8 cellular contexts compared by ENCODE assay signal in genomic region chr16:50368410-50369132, GRCh38. TPM values are rescaled to one million over a fixed set of nuclear protein-coding genes. Genes with fewer than 3 reads are reported as not detected.
DNase-seq lines count a peak whose midpoint lies in the region; ATAC-seq lines count a peak whose summit lies in the region.

BRD7 (minus strand) TSS chr16:50368988; CDS start chr16:50368774, 214 bp downstream.

- POLR2A ChIA-PET in activated CD4-positive, alpha-beta memory T cell treated with anti-CD3 and anti-CD28 coated beads, Interleukin-2, amount 10 ng/mL, durations not matched to agents 7 days and 5 days (lab: Charles Lee): interaction anchor here (0.6 to 2.2 kb wide), 9 partner anchors 11 to 438 kb away, joined by 3 to 15 read pairs (median 6); no protein-coding TSS in a partner anchor

- no peak within 1 kb of the TSS for H2AK5ac ChIP-seq in mesendoderm (ENCODE audit: low read length)

- H3K79me2 ChIP-seq in mesendoderm (ENCODE audit: control insufficient read depth, insufficient read depth, low read length): peaks cover 25% of the 10 kb centered on the region

- peak within 1 kb of the TSS; percentile 88 for H3K56ac ChIP-seq in mesendoderm (ENCODE audit: low read length)

- no peaks in the 10 kb centered on the region for H3K27me3 ChIP-seq in mesendoderm (ENCODE audit: insufficient read depth, low read length, poor library complexity)

- peaks cover 35% of the 10 kb centered on the region for H3K36me3 Mint-ChIP-seq in activated CD4-positive, alpha-beta memory T cell treated with anti-CD3 and anti-CD28 coated beads, Interleukin-2, amount 10 ng/mL, durations not matched to agents 7 days and 5 days (ENCODE audit: low read depth)
- peaks cover 19% of the 10 kb centered on the region for H3K36me3 Mint-ChIP-seq in effector memory CD8-positive, alpha-beta T cell (ENCODE audit: insufficient read depth)

- H2BK120ac ChIP-seq in mesendoderm (ENCODE audit: low read depth, low read length): no peak within 1 kb of the TSS

- peak within 1 kb of the TSS; percentile 75 for H3K18ac ChIP-seq in mesendoderm (ENCODE audit: low read length)

- H3K79me1 ChIP-seq in mesendoderm (ENCODE audit: low read length): peaks cover 6% of the 10 kb centered on the region

- H3K23ac ChIP-seq in mesendoderm (ENCODE audit: low read length): no peak within 1 kb of the TSS

- H3K27ac Mint-ChIP-seq in activated CD4-positive, alpha-beta memory T cell treated with anti-CD3 and anti-CD28 coated beads, Interleukin-2, amount 10 ng/mL, durations not matched to agents 7 days and 5 days: peak within 1 kb of the TSS; percentile 71
- peak within 1 kb of the TSS; percentile 93 to 97 for H3K27ac Mint-ChIP-seq in effector memory CD8-positive, alpha-beta T cell

- no peaks in the 10 kb centered on the region for H3K9me3 Mint-ChIP-seq in activated CD4-positive, alpha-beta memory T cell treated with anti-CD3 and anti-CD28 coated beads, Interleukin-2, amount 10 ng/mL, durations not matched to agents 7 days and 5 days
- H3K9me3 Mint-ChIP-seq in effector memory CD8-positive, alpha-beta T cell: no peaks in the 10 kb centered on the region

- no peak within 1 kb of the TSS for H2BK15ac ChIP-seq in mesendoderm (replicated peaks; ENCODE audit: low read depth)

- H3K4ac ChIP-seq in mesendoderm (ENCODE audit: low read depth, low read length): no peak within 1 kb of the TSS

- H3K4me1 Mint-ChIP-seq in activated CD4-positive, alpha-beta memory T cell treated with anti-CD3 and anti-CD28 coated beads, Interleukin-2, amount 10 ng/mL, durations not matched to agents 7 days and 5 days: peaks cover 46% of the 10 kb centered on the region
- peaks cover 40 to 48% of the 10 kb centered on the region in 2 donors for H3K4me1 Mint-ChIP-seq in effector memory CD8-positive, alpha-beta T cell (ENCODE audit: low read depth in 2 of 2)

- peak within 1 kb of the TSS; percentile 71 for H3K4me3 ChIP-seq in mesendoderm (ENCODE audit: low read length)

- H3K27ac ChIP-seq in mesendoderm (ENCODE audit: low read depth, low read length): peak within 1 kb of the TSS; percentile 46

- peak; percentile 35 for DNase-seq in NK-92 treated with Interleukin-12 subunit alpha and Interleukin-12 subunit beta, amount 100 ng/mL, for 24 hours (lab: John Stamatoyannopoulos, UW)
- no peak for DNase-seq in NK-92 (lab: John Stamatoyannopoulos, UW; ENCODE audit: unreplicated experiment)
- peak; percentile 5 for DNase-seq in NCI-H2196 treated with DMSO at 0.1 percent for 48 hours (lab: John Stamatoyannopoulos, UW; ENCODE audit: unreplicated experiment)
- DNase-seq in activated CD4-positive, alpha-beta memory T cell treated with anti-CD3 and anti-CD28 coated beads, Interleukin-2, amount 10 ng/mL, durations not matched to agents 7 days and 5 days: peak; percentile 80
- DNase-seq in effector memory CD8-positive, alpha-beta T cell: peak; percentile 56 to 68 (median 65)
- peak; percentile 73 for DNase-seq in mesendoderm
- DNase-seq in stimulated activated CD8-positive, alpha-beta memory T cell treated with anti-CD3 and anti-CD28 coated beads, Interleukin-12 subunit alpha, Interleukin-12 subunit beta, amount 100 ng/mL, for 4 hours (ENCODE audit: low read depth): peak; percentile 69

- H3K4me1 ChIP-seq in mesendoderm (ENCODE audit: control insufficient read depth, low read depth, low read length): peaks cover 4% of the 10 kb centered on the region

- H3K9ac ChIP-seq in mesendoderm (ENCODE audit: low read length): peak within 1 kb of the TSS; percentile 72

- CTCF ChIA-PET in activated CD4-positive, alpha-beta memory T cell treated with anti-CD3 and anti-CD28 coated beads, Interleukin-2, amount 10 ng/mL, durations not matched to agents 7 days and 5 days (lab: Charles Lee): interaction anchor here (0.6 to 5.2 kb wide), 13 partner anchors 9 to 438 kb away, joined by 3 to 29 read pairs (median 8); no protein-coding TSS in a partner anchor

- H3K27me3 Mint-ChIP-seq in activated CD4-positive, alpha-beta memory T cell treated with anti-CD3 and anti-CD28 coated beads, Interleukin-2, amount 10 ng/mL, durations not matched to agents 7 days and 5 days: peaks cover 4% of the 10 kb centered on the region
- peaks cover 1 to 7% of the 10 kb centered on the region in 2 donors for H3K27me3 Mint-ChIP-seq in effector memory CD8-positive, alpha-beta T cell

- ATAC-seq in HG02852 (IDR thresholded peaks at IDR 0.05; ENCODE audit: unreplicated experiment): peak; percentile 73
- ATAC-seq in effector memory CD8-positive, alpha-beta T cell (replicated peaks): peak; percentile 91

- H2BK5ac ChIP-seq in mesendoderm (ENCODE audit: low read length): peak within 1 kb of the TSS; percentile 69

- H3K4me2 ChIP-seq in mesendoderm (ENCODE audit: low read length): peak within 1 kb of the TSS; percentile 62

- no peak within 1 kb of the TSS for H4K5ac ChIP-seq in mesendoderm (ENCODE audit: low read length)

- H4K8ac ChIP-seq in mesendoderm (ENCODE audit: low read depth, low read length): peak within 1 kb of the TSS; percentile 90

- no peaks in the 10 kb centered on the region for H3K36me3 ChIP-seq in mesendoderm (ENCODE audit: control insufficient read depth, insufficient read depth, low read length)

- WGBS in mesendoderm (ENCODE audit: extremely low coverage, insufficient coverage, low lambda C conversion rate): no CpG with 5 or more reads among the region's 109 CpGs

- H3K4me3 Mint-ChIP-seq in activated CD4-positive, alpha-beta memory T cell treated with anti-CD3 and anti-CD28 coated beads, Interleukin-2, amount 10 ng/mL, durations not matched to agents 7 days and 5 days: peak within 1 kb of the TSS; percentile 85
- peak within 1 kb of the TSS; percentile 91 for H3K4me3 Mint-ChIP-seq in effector memory CD8-positive, alpha-beta T cell

RNA-seq across cellular contexts. Expression of gene BRD7, which starts in this region (rescaled TPM):
- total RNA-seq in activated CD4-positive, alpha-beta memory T cell treated with anti-CD3 and anti-CD28 coated beads, Interleukin-2, amount 10 ng/mL, durations not matched to agents 7 days and 5 days: 100 to 1,000 TPM in 1 of 2 experiments, 10 to 100 TPM in 1; 93.3 to 101 TPM
- 134 TPM for polyA plus RNA-seq in mesendoderm (2013, experiment 1 of 2)
- 139 TPM for polyA plus RNA-seq in mesendoderm (2013, experiment 2 of 2)
